ENCODE assay signal across 9 cellular contexts in the genomic region with DNA sequence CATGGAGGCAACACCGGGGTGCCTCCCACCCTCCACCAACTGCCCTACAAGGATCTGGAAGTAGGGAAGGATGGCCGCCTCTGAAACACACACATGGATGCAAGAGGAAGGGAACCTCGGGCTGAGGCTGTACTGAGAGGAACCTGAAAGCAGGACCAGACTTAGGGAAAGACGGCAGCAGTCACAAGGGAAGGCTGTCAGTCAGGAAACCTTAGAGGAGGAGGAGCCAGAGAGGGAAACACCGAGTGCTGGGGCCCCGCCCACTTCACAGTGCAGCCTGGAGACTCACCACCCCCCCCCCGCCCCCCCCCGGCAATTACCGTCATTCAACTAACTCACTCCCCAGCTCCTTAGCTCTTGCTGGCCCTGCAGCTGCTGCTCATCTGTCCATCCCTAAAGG. TPM values are rescaled to one million over a fixed set of nuclear protein-coding genes. Genes with fewer than 3 reads are reported as not detected.
DNase-seq lines count a peak whose midpoint lies in the region; ATAC-seq and TF ChIP-seq lines count a peak whose summit lies in the region.
"Had no signal": no experiment of that assay in that cellular context is flagged by ENCODE, and none has a peak within 500 bp of the region (broad histone marks: within the 10 kb centered on the region; RNA-seq: fewer than 3 reads in every experiment).

No MANE protein-coding gene starts in this region.

- peak overlapping the region; percentile 87 for H3K27ac Mint-ChIP-seq in activated naive CD8-positive, alpha-beta T cell

- H3K27me3 ChIP-seq in lower lobe of right lung (ENCODE audit: low read depth) = no peaks in the 10 kb centered on the region

- no peak overlapping the region for H3K4me3 ChIP-seq in lower lobe of right lung

- peaks cover 68% of the 10 kb centered on the region for H3K4me1 ChIP-seq in lower lobe of right lung

- H3K4me1 Mint-ChIP-seq in activated naive CD8-positive, alpha-beta T cell (ENCODE audit: low read depth) = peaks cover 60% of the 10 kb centered on the region

- no peaks in the 10 kb centered on the region for H3K9me3 Mint-ChIP-seq in activated naive CD8-positive, alpha-beta T cell (ENCODE audit: low read depth)

- intact Hi-C loops in lower lobe of right lung (cut with DNase I) = no loop called here

- H3K36me3 Mint-ChIP-seq in activated naive CD8-positive, alpha-beta T cell = peaks cover 16% of the 10 kb centered on the region

- H3K27me3 Mint-ChIP-seq in activated naive CD8-positive, alpha-beta T cell = no peaks in the 10 kb centered on the region

- no peak for ATAC-seq in lower lobe of right lung
- ATAC-seq in GM21619 (IDR thresholded peaks at IDR 0.05; ENCODE audit: unreplicated experiment) = no peak
- ATAC-seq in GM21723 (IDR thresholded peaks at IDR 0.05; ENCODE audit: unreplicated experiment) = no peak

- in situ Hi-C loops in GM18951 (cut with MboI; ENCODE audit: low sequenced_read_pairs, unreplicated experiment) = loop anchor here (5.0 kb wide), 1 partner anchor 211 kb away; no protein-coding TSS in a partner anchor

- DNase-seq in AG08396 (ENCODE audit: low spot score) (peak; percentile 10), lower lobe of right lung (peak; percentile 70), inferior parietal cortex (ENCODE audit: extremely low spot score) (no peak)
- no peak for DNase-seq in stimulated activated CD4-positive, alpha-beta T cell treated with anti-CD3 and anti-CD28 coated beads, Interleukin-2, amount 100 ng/mL, for 48 hours
- DNase-seq: NCI-H526 had no signal

- H3K9me3 ChIP-seq in lower lobe of right lung = no peaks in the 10 kb centered on the region

- peak; percentile 14 for TF ChIP-seq POLR2A in GM18951 (IDR thresholded peaks at IDR 0.05; ENCODE audit: extremely low read depth, insufficient read depth, insufficient read length)

- peak overlapping the region; percentile 72 for H3K27ac ChIP-seq in lower lobe of right lung

- peaks cover 51% of the 10 kb centered on the region for H3K36me3 ChIP-seq in lower lobe of right lung

- TF ChIP-seq CTCF in lower lobe of right lung (IDR thresholded peaks at IDR 0.05) = no peak

- H3K4me3 Mint-ChIP-seq in activated naive CD8-positive, alpha-beta T cell = peak overlapping the region; percentile 97

RNA-seq across cellular contexts. Expression of a gene that starts 2.5 kb away (rescaled TPM):
- total RNA-seq in lower lobe of right lung = 39.6 TPM

RNA-seq across cellular contexts. Expression of a gene that starts 20.1 kb away (rescaled TPM):
- 39.3 TPM for total RNA-seq in lower lobe of right lung

RNA-seq across cellular contexts. Expression of a gene that starts 43.3 kb away (rescaled TPM):
- 27.1 TPM for total RNA-seq in lower lobe of right lung

Comparison
In these comparisons a context has a peak if more than half of its experiments do, and no peak if none do; other contexts are left out.
1. DNase-seq: peak in AG08396 (single experiment) and lower lobe of right lung (single experiment); none in inferior parietal cortex (single experiment) and stimulated activated CD4-positive, alpha-beta T cell treated with anti-CD3 and anti-CD28 coated beads, Interleukin-2, amount 100 ng/mL, for 48 hours (0 of 2).